21 cellular contexts compared by ENCODE assay signal in the genomic region with DNA sequence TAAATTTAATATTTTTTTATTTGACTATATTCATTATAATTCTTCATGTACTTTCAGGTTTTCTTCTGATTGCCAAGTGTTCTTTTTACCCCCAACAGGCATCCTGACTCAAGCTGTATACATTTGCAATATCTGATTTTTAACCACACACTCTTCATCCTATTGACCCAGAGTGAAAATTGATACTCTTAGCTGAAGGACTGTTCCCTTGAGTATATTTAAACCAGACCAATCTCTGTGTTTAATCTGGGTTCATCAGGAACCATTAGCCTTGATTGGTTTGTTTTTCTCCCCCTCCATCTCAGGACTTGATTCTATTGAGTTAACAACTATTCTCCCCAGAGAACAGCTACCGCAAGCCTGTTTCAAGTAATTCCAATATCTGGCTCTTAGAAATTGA.
DNase-seq lines count a peak whose midpoint lies in the region; ATAC-seq and TF ChIP-seq lines count a peak whose summit lies in the region.
"Had no signal": no experiment of that assay in that cellular context is flagged by ENCODE, and none has a peak within 500 bp of the region (broad histone marks: within the 10 kb centered on the region; RNA-seq: fewer than 3 reads in every experiment).

No MANE protein-coding gene starts in this region.

- H3K9me2 ChIP-seq in PC-3 (replicated peaks; ENCODE audit: low read length): no peaks in the 10 kb centered on the region

- H3K4me2 ChIP-seq in PC-3 (ENCODE audit: low read length): peak overlapping the region; percentile 64

- peak overlapping the region; percentile 68 for H3K27ac ChIP-seq in PC-3 (ENCODE audit: low read length)
- no peak overlapping the region for H3K27ac ChIP-seq in CD4-positive, alpha-beta memory T cell (ENCODE audit: low read depth, low read length)
- H3K27ac ChIP-seq: colonic mucosa, parathyroid adenoma, SK-N-MC, spleen, uterus had no signal

- H3K27ac Mint-ChIP-seq in CD4-positive, alpha-beta memory T cell: no peak overlapping the region
- H3K27ac Mint-ChIP-seq: activated CD4-positive, alpha-beta memory T cell treated with anti-CD3 and anti-CD28 coated beads, Interleukin-2, amount 10 ng/mL, durations not matched to agents 7 days and 5 days; activated T-helper 17 cell treated with anti-CD3 and anti-CD28 coated beads, Interleukin-2, amount 50 U/mL, for 72 hours had no signal

- H3K4me3 ChIP-seq in PC-3 (ENCODE audit: low read length): peak overlapping the region; percentile 34
- H3K4me3 ChIP-seq in CD4-positive, alpha-beta memory T cell (ENCODE audit: low read length in 2 of 2): no peak overlapping the region
- H3K4me3 ChIP-seq: colonic mucosa, K562, SK-N-MC, spleen, uterus had no signal

- intact Hi-C loops in PC-3 (cut with micrococcal nuclease): loop anchor here (5.0 kb wide), 1 partner anchor 43 kb away; no protein-coding TSS in a partner anchor
- intact Hi-C loops in CD4-positive, alpha-beta memory T cell (cut with micrococcal nuclease): no loop called here

- POLR2A ChIA-PET in PC-3 (lab: Charles Lee; ENCODE audit: unreplicated experiment): no interaction called here
- POLR2A ChIA-PET in CD4-positive, alpha-beta memory T cell (lab: Charles Lee; ENCODE audit: partially characterized antibody): no interaction called here

- no peaks in the 10 kb centered on the region for H3F3A ChIP-seq in PC-3 (ENCODE audit: low read length, unreplicated experiment)

- no peaks in the 10 kb centered on the region for H3K27me3 ChIP-seq in PC-3 (ENCODE audit: low read length)
- no peaks in the 10 kb centered on the region for H3K27me3 ChIP-seq in CD4-positive, alpha-beta memory T cell (ENCODE audit: insufficient read depth, low read length)
- H3K27me3 ChIP-seq: colonic mucosa, spleen, uterus had no signal

- no TSS peak for BruUV-seq in PC-3 (replicated peaks; lab: Mats Ljungman, UMichigan)

- H3K9me3 Mint-ChIP-seq in CD4-positive, alpha-beta memory T cell: peaks cover 2 to 10% (median 3%) of the 10 kb centered on the region in 8 donors

- ATAC-seq in PC-3 (peak; percentile 77), HG02973 (IDR thresholded peaks at IDR 0.05; ENCODE audit: unreplicated experiment) (no peak)
- ATAC-seq: activated T-helper 17 cell treated with anti-CD3 and anti-CD28 coated beads, Interleukin-2, amount 50 U/mL, for 72 hours; HCT116; K562; stimulated activated naive CD8-positive, alpha-beta T cell treated with anti-CD3 and anti-CD28 coated beads, Interleukin-15, Interleukin-2, amounts not matched to agents 100 U/mL and 50 U/mL, for 24 hours had no signal

- no peaks in the 10 kb centered on the region for H3K79me2 ChIP-seq in PC-3 (ENCODE audit: low read length)
- H3K79me2 ChIP-seq: parathyroid adenoma had no signal

- peak overlapping the region; percentile 5; the same call in 1 of the 2 replicates for H3K9ac ChIP-seq in PC-3 (ENCODE audit: low read length)
- H3K9ac ChIP-seq: parathyroid adenoma had no signal

- peak overlapping the region; percentile 8; the same call in 1 of the 2 replicates for H2AFZ ChIP-seq in PC-3 (ENCODE audit: low read length)
- H2AFZ ChIP-seq: parathyroid adenoma had no signal

- no peak for TF ChIP-seq CTCF in PC-3 (conservative IDR thresholded peaks at IDR 0.05; ENCODE audit: low read depth, low read length)

- DNase-seq in ELR (ENCODE audit: low read depth) (peak; percentile 26), NCI-H187 (lab: John Stamatoyannopoulos, UW) (peak; percentile 45 to 57), PC-3 (peak; percentile 76), fibroblast of the conjunctiva (ENCODE audit: low read depth) (peak; percentile 49), COLO668 (lab: John Stamatoyannopoulos, UW; ENCODE audit: unreplicated experiment) (no peak), iPS-NIHi11 (ENCODE audit: low spot score) (no peak)
- no peak for DNase-seq in CD4-positive, alpha-beta memory T cell
- DNase-seq: activated CD4-positive, alpha-beta memory T cell treated with anti-CD3 and anti-CD28 coated beads, Interleukin-2, amount 10 ng/mL, durations not matched to agents 7 days and 5 days; AML-193; colonic mucosa; erythroblast; NCI-H1694; spleen; stimulated activated naive CD8-positive, alpha-beta T cell treated with anti-CD3 and anti-CD28 coated beads, Interleukin-15, Interleukin-2, amounts not matched to agents 100 U/mL and 50 U/mL, for 24 hours; uterus had no signal

- no peaks in the 10 kb centered on the region for H3K4me1 Mint-ChIP-seq in CD4-positive, alpha-beta memory T cell
- H3K4me1 Mint-ChIP-seq: activated CD4-positive, alpha-beta memory T cell treated with anti-CD3 and anti-CD28 coated beads, Interleukin-2, amount 10 ng/mL, durations not matched to agents 7 days and 5 days; activated T-helper 17 cell treated with anti-CD3 and anti-CD28 coated beads, Interleukin-2, amount 50 U/mL, for 72 hours had no signal

- CTCF ChIA-PET in PC-3 (lab: Charles Lee): no interaction called here
- CTCF ChIA-PET in CD4-positive, alpha-beta memory T cell (lab: Charles Lee; ENCODE audit: partially characterized antibody): no interaction called here

- no peaks in the 10 kb centered on the region for H3K36me3 ChIP-seq in PC-3 (ENCODE audit: low read depth, low read length)
- no peaks in the 10 kb centered on the region for H3K36me3 ChIP-seq in CD4-positive, alpha-beta memory T cell (ENCODE audit: insufficient read depth, low read length)
- H3K36me3 ChIP-seq: colonic mucosa, spleen, uterus had no signal

- no peaks in the 10 kb centered on the region for H3K9me3 ChIP-seq in PC-3 (ENCODE audit: low read length)
- H3K9me3 ChIP-seq in CD4-positive, alpha-beta memory T cell (ENCODE audit: control insufficient read depth in 1 of 2, low read length in 2 of 2): no peaks in the 10 kb centered on the region
- H3K9me3 ChIP-seq: colonic mucosa, spleen, uterus had no signal

- no peak overlapping the region for H3K4me3 Mint-ChIP-seq in CD4-positive, alpha-beta memory T cell
- H3K4me3 Mint-ChIP-seq: activated CD4-positive, alpha-beta memory T cell treated with anti-CD3 and anti-CD28 coated beads, Interleukin-2, amount 10 ng/mL, durations not matched to agents 7 days and 5 days; activated T-helper 17 cell treated with anti-CD3 and anti-CD28 coated beads, Interleukin-2, amount 50 U/mL, for 72 hours had no signal

- no peaks in the 10 kb centered on the region for H3K36me3 Mint-ChIP-seq in CD4-positive, alpha-beta memory T cell

- H3K27me3 Mint-ChIP-seq in CD4-positive, alpha-beta memory T cell: no peaks in the 10 kb centered on the region
- H3K27me3 Mint-ChIP-seq: activated CD4-positive, alpha-beta memory T cell treated with anti-CD3 and anti-CD28 coated beads, Interleukin-2, amount 10 ng/mL, durations not matched to agents 7 days and 5 days; activated T-helper 17 cell treated with anti-CD3 and anti-CD28 coated beads, Interleukin-2, amount 50 U/mL, for 72 hours had no signal

- peaks cover 27% of the 10 kb centered on the region for H3K4me1 ChIP-seq in PC-3 (ENCODE audit: insufficient read depth, low read length)
- H3K4me1 ChIP-seq in CD4-positive, alpha-beta memory T cell (ENCODE audit: insufficient read depth, low read length): no peaks in the 10 kb centered on the region
- H3K4me1 ChIP-seq: colonic mucosa, parathyroid adenoma, spleen, uterus had no signal

- no peaks in the 10 kb centered on the region for H4K20me1 ChIP-seq in PC-3 (ENCODE audit: low read length)

Comparison
In these comparisons a context has a peak if more than half of its experiments do, and no peak if none do; other contexts are left out.
1. DNase-seq: peak in ELR (single experiment), NCI-H187 (2 of 2), PC-3 (single experiment) and fibroblast of the conjunctiva (single experiment); none in COLO668 (single experiment), iPS-NIHi11 (single experiment) and CD4-positive, alpha-beta memory T cell (0 of 5).